ENCODE assay signal across 15 cellular contexts in genomic region chr18:34510926-34511325, GRCh38.
A peak's percentile ranks its signal among the peaks of the same experiment; 100 is the strongest.
DNase-seq lines count a peak whose midpoint lies in the region; ATAC-seq, FAIRE-seq and TF ChIP-seq lines count a peak whose summit lies in the region.
"Had no signal": no experiment of that assay in that cellular context is flagged by ENCODE, and none has a peak within 500 bp of the region (broad histone marks: within the 10 kb centered on the region; RNA-seq: fewer than 3 reads in every experiment).

No MANE protein-coding gene starts in this region.

- H3K27me3 ChIP-seq in GM23338 (ENCODE audit: insufficient read depth), result no peaks in the 10 kb centered on the region
- no peaks in the 10 kb centered on the region for H3K27me3 ChIP-seq in PC-3 (ENCODE audit: low read length)

- no peak for ATAC-seq in GM23338
- ATAC-seq in PC-3, result no peak
- ATAC-seq: HCT116 had no signal

- 0 out of 2 replicates have a peak overlapping the region, but pooled peaks have one; percentile 16 for H3K4me3 ChIP-seq in GM23338
- H3K4me3 ChIP-seq in PC-3 (ENCODE audit: low read length), result no peak overlapping the region

- BruUV-seq in PC-3 (replicated peaks; lab: Mats Ljungman, UMichigan), result no TSS peak

- H2AFZ ChIP-seq in GM23338, result no peak overlapping the region
- no peak overlapping the region for H2AFZ ChIP-seq in PC-3 (ENCODE audit: low read length)

- TF ChIP-seq POLR2A in GM12892 (IDR thresholded peaks at IDR 0.05; ENCODE audit: low read depth, low read length), result no peak

- peaks cover 21% of the 10 kb centered on the region for H3K36me3 Mint-ChIP-seq in GM23338 (ENCODE audit: low read depth)
- H3K36me3 Mint-ChIP-seq: CD4-positive, alpha-beta memory T cell had no signal

- H3K27ac ChIP-seq in GM23338 (ENCODE audit: low read depth) (no peak overlapping the region), PC-3 (ENCODE audit: low read length) (peak overlapping the region; percentile 5; the same call in 1 of the 2 replicates)

- DNase-seq in D721Med (ENCODE audit: insufficient read length, low spot score), result no peak
- DNase-seq in GM23338 (ENCODE audit: low spot score), result no peak
- DNase-seq in PC-3, result no peak
- peak; percentile 2 for DNase-seq in kidney tubule cell (ENCODE audit: low spot score)
- no peak for DNase-seq in GM12892 (ENCODE audit: insufficient read length)
- no peak for DNase-seq in T-helper 9 cell
- DNase-seq in activated CD4-positive, alpha-beta T cell treated with anti-CD3 and anti-CD28 coated beads for 4 hours, result no peak
- DNase-seq: Calu3; CD4-positive, alpha-beta memory T cell; COR-L47; DMS153; DND-41; H9 had no signal

- no peaks in the 10 kb centered on the region for H3K9me3 ChIP-seq in PC-3 (ENCODE audit: low read length)

- no peaks in the 10 kb centered on the region for H3K27me3 Mint-ChIP-seq in GM23338 (ENCODE audit: insufficient read depth, low read depth, poor library complexity)
- H3K27me3 Mint-ChIP-seq: CD4-positive, alpha-beta memory T cell had no signal

- no peaks in the 10 kb centered on the region for H3F3A ChIP-seq in GM23338 (replicated peaks; ENCODE audit: low read depth)
- H3F3A ChIP-seq in PC-3 (ENCODE audit: low read length, unreplicated experiment), result no peaks in the 10 kb centered on the region

- POLR2A ChIA-PET in PC-3 (lab: Charles Lee; ENCODE audit: unreplicated experiment), result interaction anchor here (0.6 kb wide), 1 partner anchor 197 kb away, joined by 5 read pairs; no protein-coding TSS in a partner anchor

- H3K27ac Mint-ChIP-seq in GM23338, result no peak overlapping the region; the same call in 1 of the 2 replicates
- H3K27ac Mint-ChIP-seq: CD4-positive, alpha-beta memory T cell; H9 had no signal

- CTCF ChIA-PET in PC-3 (lab: Charles Lee), result no interaction called here

- no peaks in the 10 kb centered on the region; the same call in 1 of the 2 replicates for H3K9me2 ChIP-seq in GM23338 (ENCODE audit: insufficient read depth)
- no peaks in the 10 kb centered on the region for H3K9me2 ChIP-seq in PC-3 (replicated peaks; ENCODE audit: low read length)

- TF ChIP-seq CTCF in D721Med (IDR thresholded peaks at IDR 0.05; ENCODE audit: insufficient read depth, missing control alignments), result no peak
- TF ChIP-seq CTCF in GM23338 (conservative IDR thresholded peaks at IDR 0.05; ENCODE audit: low read depth in 2 of 2), result no peak
- no peak for TF ChIP-seq CTCF in PC-3 (conservative IDR thresholded peaks at IDR 0.05; ENCODE audit: low read depth, low read length)

- H3K4me2 ChIP-seq in GM23338 (peak overlapping the region; percentile 36), PC-3 (ENCODE audit: low read length) (no peak overlapping the region)

- H3K9ac ChIP-seq in PC-3 (ENCODE audit: low read length), result no peak overlapping the region

- H3K4me3 Mint-ChIP-seq in GM23338, result no peak overlapping the region
- H3K4me3 Mint-ChIP-seq: CD4-positive, alpha-beta memory T cell; H9 had no signal

- H3K4me1 Mint-ChIP-seq in GM23338, result peaks cover 17% of the 10 kb centered on the region
- H3K4me1 Mint-ChIP-seq: CD4-positive, alpha-beta memory T cell had no signal

- intact Hi-C loops in PC-3 (cut with micrococcal nuclease), result no loop called here

- H3K79me2 ChIP-seq in GM23338 (replicated peaks; ENCODE audit: insufficient read depth), result peaks cover 5% of the 10 kb centered on the region; the same call in 1 of the 2 replicates
- peaks cover 18% of the 10 kb centered on the region for H3K79me2 ChIP-seq in PC-3 (ENCODE audit: low read length)

- H3K36me3 ChIP-seq in GM23338 (ENCODE audit: insufficient read depth) (0 out of 2 replicates have a peak, but pooled peaks cover 4% of the 10 kb centered on the region), PC-3 (ENCODE audit: low read depth, low read length) (peaks cover 5% of the 10 kb centered on the region; the same call in 1 of the 2 replicates)

- H3K4me1 ChIP-seq in GM23338 (ENCODE audit: insufficient read depth) (peaks cover 18% of the 10 kb centered on the region), PC-3 (ENCODE audit: insufficient read depth, low read length) (peaks cover 37% of the 10 kb centered on the region)

- peak; percentile 73 for FAIRE-seq in D721Med (lab: Jason Lieb, UNC)
- FAIRE-seq in GM12892 (lab: Jason Lieb, UNC), result no peak
- FAIRE-seq: G401.6 had no signal

- H4K20me1 ChIP-seq in GM23338 (replicated peaks; ENCODE audit: insufficient read depth) (no peaks in the 10 kb centered on the region), PC-3 (ENCODE audit: low read length) (no peaks in the 10 kb centered on the region)

- peaks cover 8% of the 10 kb centered on the region for H3K9me3 Mint-ChIP-seq in GM23338

TF ChIP-seq in GM23338, 12 proteins besides CTCF, POLR2A, EP300 and RAD21 (continues in another document):
- no peak for TF ChIP-seq ETS1 (IDR thresholded peaks at IDR 0.05)
- no peak for TF ChIP-seq ZNF462 (CRISPR knock-in tag; IDR thresholded peaks at IDR 0.05)
- no peak for TF ChIP-seq EZH2phosphoT487 (IDR thresholded peaks at IDR 0.05; ENCODE audit: unreplicated experiment)
- TF ChIP-seq ZNF114 (CRISPR knock-in tag; IDR thresholded peaks at IDR 0.05), result no peak
- no peak for TF ChIP-seq CREB1 (CRISPR knock-in tag; IDR thresholded peaks at IDR 0.05; ENCODE audit: low read depth)
- TF ChIP-seq ZNF331 (CRISPR knock-in tag; IDR thresholded peaks at IDR 0.05; ENCODE audit: low read depth), result no peak
- TF ChIP-seq JUNB (IDR thresholded peaks at IDR 0.05; ENCODE audit: unreplicated experiment), result no peak
- TF ChIP-seq STAT1 (IDR thresholded peaks at IDR 0.05; ENCODE audit: unreplicated experiment), result no peak
- TF ChIP-seq NANOG (IDR thresholded peaks at IDR 0.05; ENCODE audit: borderline replicate concordance), result no peak
